In genomic region chr18:67568166-67568565, GRCh38 we compare ENCODE assay signal across 20 cellular contexts. TPM values are rescaled to one million over a fixed set of nuclear protein-coding genes. Genes with fewer than 3 reads are reported as not detected.
DNase-seq lines count a peak whose midpoint lies in the region; ATAC-seq and TF ChIP-seq lines count a peak whose summit lies in the region.
"Had no signal": no experiment of that assay in that cellular context is flagged by ENCODE, and none has a peak within 500 bp of the region (broad histone marks: within the 10 kb centered on the region; RNA-seq: fewer than 3 reads in every experiment).

No MANE protein-coding gene starts in this region.

- H3K9ac ChIP-seq in mammary epithelial cell (ENCODE audit: insufficient read depth, low read length), result no peak overlapping the region

- no peaks in the 10 kb centered on the region for H3K36me3 Mint-ChIP-seq in MCF 10A (ENCODE audit: insufficient read depth, unreplicated experiment)
- H3K36me3 Mint-ChIP-seq: CD4-positive, CD25-positive, alpha-beta regulatory T cell had no signal

- H3K9me3 Mint-ChIP-seq in MCF 10A (ENCODE audit: unreplicated experiment), result no peaks in the 10 kb centered on the region
- H3K9me3 Mint-ChIP-seq: H9 had no signal

- no peak overlapping the region for H3K4me2 ChIP-seq in mammary epithelial cell (ENCODE audit: insufficient read depth, low read depth, low read length)

- intact Hi-C loops in mammary epithelial cell (cut with micrococcal nuclease) (no loop called here), MCF 10A (cut with micrococcal nuclease) (no loop called here), left colon (cut with DNase I, micrococcal nuclease) (no loop called here), Right ventricle myocardium inferior (cut with DNase I) (no loop called here)

- no peaks in the 10 kb centered on the region for H3K27me3 Mint-ChIP-seq in MCF 10A (ENCODE audit: insufficient read depth, unreplicated experiment)
- H3K27me3 Mint-ChIP-seq: CD4-positive, CD25-positive, alpha-beta regulatory T cell had no signal

- no peak for TF ChIP-seq CTCF in mammary epithelial cell (conservative IDR thresholded peaks at IDR 0.05 in 1 of 2, IDR thresholded peaks at IDR 0.05 in 1 of 2; ENCODE audit: extremely low read depth in 1 of 2, insufficient read depth in 1 of 2, low read depth in 1 of 2, low read length in 2 of 2)
- TF ChIP-seq CTCF in MCF 10A (IDR thresholded peaks at IDR 0.05; ENCODE audit: unreplicated experiment), result no peak
- TF ChIP-seq CTCF in foreskin keratinocyte (conservative IDR thresholded peaks at IDR 0.05), result no peak

- H2AFZ ChIP-seq in mammary epithelial cell (ENCODE audit: low read depth, low read length), result peak overlapping the region; percentile 27

- BruUV-seq in mammary epithelial cell (replicated peaks; lab: Mats Ljungman, UMichigan), result no TSS peak
- BruUV-seq in MCF 10A (replicated peaks; lab: Mats Ljungman, UMichigan), result no TSS peak

- H3K36me3 ChIP-seq in mammary epithelial cell (ENCODE audit: insufficient read depth, low read length), result no peaks in the 10 kb centered on the region
- H3K36me3 ChIP-seq: BE2C, SJSA1 had no signal

- no peaks in the 10 kb centered on the region for H3K4me1 Mint-ChIP-seq in MCF 10A (ENCODE audit: insufficient read depth, unreplicated experiment)
- H3K4me1 Mint-ChIP-seq: CD4-positive, CD25-positive, alpha-beta regulatory T cell had no signal

- dilution Hi-C loops in mammary epithelial cell (cut with HindIII; ENCODE audit: low sequenced_read_pairs), result no loop called here

- H3K27ac Mint-ChIP-seq in MCF 10A (ENCODE audit: low read depth, unreplicated experiment), result no peak overlapping the region
- H3K27ac Mint-ChIP-seq: CD4-positive, CD25-positive, alpha-beta regulatory T cell; H9 had no signal

- in situ Hi-C loops in mammary epithelial cell (cut with MboI; ENCODE audit: low sequenced_read_pairs in 2 of 2), result no loop called here

- no peaks in the 10 kb centered on the region for H3K4me1 ChIP-seq in mammary epithelial cell (ENCODE audit: insufficient read depth, low read length)
- no peaks in the 10 kb centered on the region for H3K4me1 ChIP-seq in foreskin keratinocyte
- H3K4me1 ChIP-seq: BE2C, Caco-2, SJSA1 had no signal

- POLR2A ChIA-PET in MCF 10A (lab: Yijun Ruan, JAX), result no interaction called here

- DNase-seq in mammary epithelial cell (peak; percentile 3), MCF 10A (ENCODE audit: unreplicated experiment) (no peak), OCI-M1 (lab: John Stamatoyannopoulos, UW) (peak; percentile 24), foreskin keratinocyte (peak in 1 of 2 donors; percentile 11), amniotic stem cell (lab: John Stamatoyannopoulos, UW) (no peak), left colon (no peak), Right ventricle myocardium inferior (ENCODE audit: missing footprints) (no peak)
- DNase-seq: BE2C; Caco-2; CD4-positive, CD25-positive, alpha-beta regulatory T cell; DMS153; EL; H9; MV-4-11; NCI-H187 treated with DMSO at 0.1 percent for 48 hours; NCI-H69 had no signal

- H4K20me1 ChIP-seq in mammary epithelial cell (ENCODE audit: insufficient read depth, low read length), result no peaks in the 10 kb centered on the region

- no peak overlapping the region for H3K4me3 ChIP-seq in mammary epithelial cell (replicated peaks in 1 of 3; ENCODE audit: insufficient read depth in 1 of 3, low read depth in 2 of 3, low read length in 3 of 3)
- H3K4me3 ChIP-seq: K562, SJSA1 had no signal

- H3K9me3 ChIP-seq in mammary epithelial cell (replicated peaks; ENCODE audit: insufficient read depth, low read length), result no peaks in the 10 kb centered on the region
- H3K9me3 ChIP-seq: BE2C, Caco-2, SJSA1 had no signal

- ATAC-seq in foreskin keratinocyte, result peak; percentile 46
- ATAC-seq in GM19035 (IDR thresholded peaks at IDR 0.05; ENCODE audit: unreplicated experiment), result no peak
- no peak for ATAC-seq in left colon
- ATAC-seq in Right ventricle myocardium inferior, result no peak
- ATAC-seq: K562, Panc1 had no signal

- no peaks in the 10 kb centered on the region for H3K27me3 ChIP-seq in mammary epithelial cell (ENCODE audit: insufficient read depth, low read length)
- no peaks in the 10 kb centered on the region for H3K27me3 ChIP-seq in foreskin keratinocyte
- H3K27me3 ChIP-seq: BE2C, SJSA1 had no signal

- H3K79me2 ChIP-seq in mammary epithelial cell (ENCODE audit: insufficient read depth, low read length), result no peaks in the 10 kb centered on the region

- WGBS in mammary epithelial cell (ENCODE audit: low coverage, missing lambda C conversion rate), result 40% methylated on average over 2 of the region's 2 CpGs

- no peak overlapping the region for H3K27ac ChIP-seq in mammary epithelial cell (ENCODE audit: insufficient read depth, low read depth, low read length)
- H3K27ac ChIP-seq in foreskin keratinocyte, result no peak overlapping the region
- H3K27ac ChIP-seq: SJSA1 had no signal

- no peak overlapping the region for H3K4me3 Mint-ChIP-seq in MCF 10A (ENCODE audit: unreplicated experiment)
- H3K4me3 Mint-ChIP-seq: CD4-positive, CD25-positive, alpha-beta regulatory T cell; H9 had no signal

- CTCF ChIA-PET in mammary epithelial cell (lab: Charles Lee; ENCODE audit: low non-redundant PET), result no interaction called here
- CTCF ChIA-PET in MCF 10A (lab: Yijun Ruan, JAX), result no interaction called here

RNA-seq across cellular contexts. Expression of gene DSEL, which starts 51.6 kb away (rescaled TPM):
- total RNA-seq in mammary epithelial cell (1 to 10 TPM; 4.8 to 6.0 TPM), MCF 10A (2022) (14.9 and 19.0 TPM in 2 replicates), foreskin keratinocyte (4.3 and 5.0 TPM in 2 replicates), left colon (1 to 10 TPM in 1 of 2 donors, under 1 TPM in 1; 0.76 to 2.2 TPM), Right ventricle myocardium inferior (2.1 TPM)
- polyA plus RNA-seq in mammary epithelial cell (3.6 TPM), foreskin keratinocyte (0.95 and 1.1 TPM in 2 replicates)
- polyA minus RNA-seq in mammary epithelial cell, result 11.2 TPM

Comparison
In these comparisons a context has a peak if more than half of its experiments do, and no peak if none do; other contexts are left out.
1. DNase-seq: peak in mammary epithelial cell (single experiment) and OCI-M1 (single experiment); none in MCF 10A (single experiment), amniotic stem cell (single experiment), left colon (0 of 2) and Right ventricle myocardium inferior (single experiment).